In the genomic region with DNA sequence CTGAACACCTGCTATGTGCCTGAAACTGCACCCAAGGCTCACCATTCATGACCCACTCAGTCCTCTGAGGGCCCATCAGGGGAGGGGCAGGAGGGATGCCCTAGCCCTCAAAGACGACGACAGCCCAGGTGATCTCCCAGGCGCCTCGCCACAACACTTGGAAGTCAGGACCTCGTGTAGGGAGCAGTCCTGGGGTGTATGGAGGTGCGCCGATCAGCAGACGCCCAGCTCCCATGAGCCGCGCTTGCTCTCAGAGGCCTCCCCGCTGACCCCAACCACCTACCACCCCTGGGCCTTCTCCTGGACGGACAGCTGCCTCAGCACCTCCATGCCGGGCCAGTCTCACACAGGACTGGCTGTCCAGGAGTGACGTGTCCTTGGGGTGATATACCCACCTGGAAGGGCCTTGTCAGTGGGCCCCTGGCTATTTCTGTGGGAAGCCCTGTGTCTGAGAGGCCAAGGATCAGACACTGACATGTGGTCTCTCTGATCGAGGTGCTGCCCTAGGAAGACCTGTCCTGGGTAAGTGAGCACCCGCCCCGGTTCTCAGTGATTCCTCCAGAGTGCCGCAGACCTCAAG, we compare ENCODE assay signal across 17 cellular contexts. TPM values are rescaled to one million over a fixed set of nuclear protein-coding genes. Genes with fewer than 3 reads are reported as not detected.
A peak's percentile ranks its signal among the peaks of the same experiment; 100 is the strongest.
DNase-seq lines count a peak whose midpoint lies in the region; ATAC-seq and TF ChIP-seq lines count a peak whose summit lies in the region.
"Had no signal": no experiment of that assay in that cellular context is flagged by ENCODE, and none has a peak within 500 bp of the region (broad histone marks: within the 10 kb centered on the region; RNA-seq: fewer than 3 reads in every experiment).

No MANE protein-coding gene starts in this region.

- DNase-seq in T-helper 2 cell treated with Interferon-gamma antibody and Interleukin-4, amounts not matched to agents 5 μg/mL and 100 μg/mL, for 36 hours (ENCODE audit: low spot score), result no peak
- DNase-seq in T-helper 2 cell (no peak), naive B cell (no peak), NCI-H524 (lab: John Stamatoyannopoulos, UW) (no peak), NCI-H146 (lab: John Stamatoyannopoulos, UW) (no peak)
- no peak for DNase-seq in CD4-positive, alpha-beta T cell
- DNase-seq: C1 segment of cervical spinal cord, DMS79 treated with DMSO at 0.1 percent for 48 hours, endodermal cell, hippocampal formation, kidney glomerular epithelial cell, midbrain, NCI-H187, NCI-H446 had no signal

- intact Hi-C loops in CD4-positive, alpha-beta T cell (cut with DNase I, micrococcal nuclease), result loop anchor here (1.0 to 5.0 kb wide), 4 partner anchors 33 to 227 kb away; partner anchors contain the start of gene NSMCE1 (in 1 of the 2)

- no peaks in the 10 kb centered on the region for H3K9me3 ChIP-seq in CD4-positive, alpha-beta T cell (ENCODE audit: control insufficient read depth, low read length)

- POLR2A ChIA-PET in CD4-positive, alpha-beta T cell (lab: Charles Lee), result interaction anchor here (0.8 to 11.7 kb wide), 28 partner anchors 10 to 319 kb away, joined by 3 to 145 read pairs (median 6); partner anchors contain the start of genes GTF3C1, IL21R, KDM8 and NSMCE1

- CTCF ChIA-PET in CD4-positive, alpha-beta T cell (lab: Charles Lee), result interaction anchor here (0.8 to 7.3 kb wide), 20 partner anchors 11 to 226 kb away, joined by 3 to 105 read pairs (median 5); partner anchors contain the start of gene KDM8

- no peak for TF ChIP-seq CTCF in CD4-positive, alpha-beta T cell (IDR thresholded peaks at IDR 0.05)

- peak overlapping the region; percentile 95 for H3K27ac ChIP-seq in CD4-positive, alpha-beta T cell (ENCODE audit: low read depth, low read length)
- H3K27ac ChIP-seq: 22Rv1 had no signal

- peak overlapping the region; percentile 92 for H3K27ac Mint-ChIP-seq in T-helper 2 cell treated with Interferon-gamma antibody and Interleukin-4, amounts not matched to agents 5 μg/mL and 100 μg/mL, for 36 hours
- peak overlapping the region; percentile 95 for H3K27ac Mint-ChIP-seq in CD4-positive, alpha-beta T cell
- H3K27ac Mint-ChIP-seq in activated T-helper 17 cell treated with anti-CD3 and anti-CD28 coated beads, Interleukin-2, amount 50 U/mL, for 72 hours, result peak overlapping the region; percentile 77
- H3K27ac Mint-ChIP-seq in naive B cell, result peak overlapping the region in 4 of 6 donors; percentile 89 to 99 (median 94)
- H3K27ac Mint-ChIP-seq: endodermal cell had no signal

- peaks cover 63% of the 10 kb centered on the region for H3K4me1 Mint-ChIP-seq in T-helper 2 cell treated with Interferon-gamma antibody and Interleukin-4, amounts not matched to agents 5 μg/mL and 100 μg/mL, for 36 hours (ENCODE audit: low read depth)
- H3K4me1 Mint-ChIP-seq in CD4-positive, alpha-beta T cell (ENCODE audit: low read depth), result peaks cover 79% of the 10 kb centered on the region
- H3K4me1 Mint-ChIP-seq in activated T-helper 17 cell treated with anti-CD3 and anti-CD28 coated beads, Interleukin-2, amount 50 U/mL, for 72 hours, result peaks cover 37% of the 10 kb centered on the region
- peaks cover 57 to 96% (median 90%) of the 10 kb centered on the region in 3 donors for H3K4me1 Mint-ChIP-seq in naive B cell

- H3K9me3 Mint-ChIP-seq in T-helper 2 cell treated with Interferon-gamma antibody and Interleukin-4, amounts not matched to agents 5 μg/mL and 100 μg/mL, for 36 hours, result no peaks in the 10 kb centered on the region
- no peaks in the 10 kb centered on the region for H3K9me3 Mint-ChIP-seq in CD4-positive, alpha-beta T cell
- no peaks in the 10 kb centered on the region for H3K9me3 Mint-ChIP-seq in activated T-helper 17 cell treated with anti-CD3 and anti-CD28 coated beads, Interleukin-2, amount 50 U/mL, for 72 hours
- no peaks in the 10 kb centered on the region for H3K9me3 Mint-ChIP-seq in naive B cell
- H3K9me3 Mint-ChIP-seq: endodermal cell had no signal

- H3K27me3 Mint-ChIP-seq in T-helper 2 cell treated with Interferon-gamma antibody and Interleukin-4, amounts not matched to agents 5 μg/mL and 100 μg/mL, for 36 hours (ENCODE audit: low read depth), result no peaks in the 10 kb centered on the region
- no peaks in the 10 kb centered on the region for H3K27me3 Mint-ChIP-seq in CD4-positive, alpha-beta T cell
- H3K27me3 Mint-ChIP-seq in activated T-helper 17 cell treated with anti-CD3 and anti-CD28 coated beads, Interleukin-2, amount 50 U/mL, for 72 hours, result no peaks in the 10 kb centered on the region
- no peaks in the 10 kb centered on the region for H3K27me3 Mint-ChIP-seq in naive B cell

- peak overlapping the region; percentile 81 for H3K4me3 Mint-ChIP-seq in T-helper 2 cell treated with Interferon-gamma antibody and Interleukin-4, amounts not matched to agents 5 μg/mL and 100 μg/mL, for 36 hours
- H3K4me3 Mint-ChIP-seq in CD4-positive, alpha-beta T cell, result peak overlapping the region; percentile 82
- H3K4me3 Mint-ChIP-seq in activated T-helper 17 cell treated with anti-CD3 and anti-CD28 coated beads, Interleukin-2, amount 50 U/mL, for 72 hours, result peak overlapping the region; percentile 82
- H3K4me3 Mint-ChIP-seq in naive B cell, result peak overlapping the region; percentile 9 to 91 (median 74)
- H3K4me3 Mint-ChIP-seq: endodermal cell had no signal

- H3K36me3 Mint-ChIP-seq in T-helper 2 cell treated with Interferon-gamma antibody and Interleukin-4, amounts not matched to agents 5 μg/mL and 100 μg/mL, for 36 hours (ENCODE audit: low read depth), result peaks cover 57% of the 10 kb centered on the region
- peaks cover 35% of the 10 kb centered on the region for H3K36me3 Mint-ChIP-seq in CD4-positive, alpha-beta T cell (ENCODE audit: low read depth)
- H3K36me3 Mint-ChIP-seq in activated T-helper 17 cell treated with anti-CD3 and anti-CD28 coated beads, Interleukin-2, amount 50 U/mL, for 72 hours (ENCODE audit: low read depth), result peaks cover 77% of the 10 kb centered on the region
- H3K36me3 Mint-ChIP-seq in naive B cell, result peaks cover 0 to 4% of the 10 kb centered on the region in 2 donors

- no peaks in the 10 kb centered on the region for H3K27me3 ChIP-seq in CD4-positive, alpha-beta T cell (ENCODE audit: control insufficient read depth, insufficient read depth, low read length)

- no peak for ATAC-seq in CD4-positive, alpha-beta T cell (ENCODE audit: poor library complexity)
- ATAC-seq in activated T-helper 17 cell treated with anti-CD3 and anti-CD28 coated beads, Interleukin-2, amount 50 U/mL, for 72 hours (replicated peaks), result no peak
- ATAC-seq in naive B cell (ENCODE audit: low read depth in 2 of 2) (no peak), GM21447 (IDR thresholded peaks at IDR 0.05; ENCODE audit: unreplicated experiment) (no peak)

RNA-seq across cellular contexts. Expression of gene KDM8, which starts 26.7 kb away (rescaled TPM):
- total RNA-seq in CD4-positive, alpha-beta T cell, result 10 to 100 TPM; 15.1 to 17.3 TPM
- 1 to 10 TPM; 7.7 to 9.1 TPM for total RNA-seq in activated T-helper 17 cell treated with anti-CD3 and anti-CD28 coated beads, Interleukin-2, amount 50 U/mL, for 72 hours
- 1 to 10 TPM in 5 of 6 donors, not detected in 1; 2.9 to 8.2 (median 4.2) TPM for polyA plus RNA-seq in naive B cell (ENCODE audit: low read depth in 6 of 6)

RNA-seq across cellular contexts. Expression of gene NSMCE1, which starts 38.6 kb away (rescaled TPM):
- total RNA-seq in CD4-positive, alpha-beta T cell, result 10 to 100 TPM; 31.9 to 33.9 TPM
- 10 to 100 TPM; 59.6 to 99.8 TPM for total RNA-seq in activated T-helper 17 cell treated with anti-CD3 and anti-CD28 coated beads, Interleukin-2, amount 50 U/mL, for 72 hours
- polyA plus RNA-seq in naive B cell (ENCODE audit: low read depth in 6 of 6), result 100 to 1,000 TPM; 178 to 217 (median 195) TPM
